ENCODE assay signal across 1 cellular context in the genomic region with DNA sequence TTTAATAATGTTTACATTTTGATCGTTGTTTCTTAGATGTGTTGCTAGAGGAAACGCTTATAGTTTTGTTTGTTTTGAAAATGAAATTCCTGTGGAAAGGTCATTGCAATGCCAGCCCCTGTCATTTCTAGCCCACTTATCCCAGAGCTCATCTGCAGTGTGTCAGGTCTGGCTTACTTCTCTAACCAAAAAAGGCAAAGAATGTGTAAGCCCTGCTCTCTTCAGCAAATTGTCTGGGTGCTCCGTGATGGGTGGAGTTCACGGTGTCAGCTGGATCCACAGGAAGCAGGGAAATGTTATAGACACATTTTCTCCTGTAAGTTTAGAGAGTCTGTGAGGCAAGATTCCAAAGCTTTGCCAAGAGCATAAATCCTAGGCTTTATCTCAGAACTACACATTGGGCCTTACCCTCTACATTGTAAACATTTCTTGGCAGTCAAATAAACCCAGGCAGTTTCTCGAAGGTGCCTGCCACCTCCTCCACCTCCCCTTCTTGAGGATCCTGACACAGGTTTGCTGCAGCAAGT.
TF ChIP-seq lines count a peak whose summit lies in the region.

No MANE protein-coding gene starts in this region.

TF ChIP-seq in endothelial cell of umbilical vein, 7 proteins besides CTCF, POLR2A, EP300 and RAD21 (continued from another document):
- no peak for TF ChIP-seq FOS (IDR thresholded peaks at IDR 0.05; ENCODE audit: borderline replicate concordance, insufficient read depth, low read length)
- TF ChIP-seq EZH2 (IDR thresholded peaks at IDR 0.05; ENCODE audit: borderline replicate concordance, low read depth, low read length, severe bottlenecking): no peak
- peak; percentile 34 for TF ChIP-seq GATA2 (IDR thresholded peaks at IDR 0.05; ENCODE audit: insufficient read depth, insufficient read length, low read depth, low read length)
- TF ChIP-seq, protein P1, sequence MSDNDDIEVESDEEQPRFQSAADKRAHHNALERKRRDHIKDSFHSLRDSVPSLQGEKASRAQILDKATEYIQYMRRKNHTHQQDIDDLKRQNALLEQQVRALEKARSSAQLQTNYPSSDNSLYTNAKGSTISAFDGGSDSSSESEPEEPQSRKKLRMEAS (IDR thresholded peaks at IDR 0.05; ENCODE audit: insufficient read depth, insufficient read length): no peak
- TF ChIP-seq JUN (IDR thresholded peaks at IDR 0.05; ENCODE audit: borderline replicate concordance, insufficient read depth, insufficient read length, low read depth): no peak
